Comparison of ENCODE assay signal across 1 cellular context in genomic region chr17:81346090-81346907, GRCh38.
TF ChIP-seq lines count a peak whose summit lies in the region.

No MANE protein-coding gene starts in this region.

TF ChIP-seq in K562, 482 proteins besides CTCF, POLR2A, EP300 and RAD21 (continued from another document and continues in another):
- TF ChIP-seq, protein P1, sequence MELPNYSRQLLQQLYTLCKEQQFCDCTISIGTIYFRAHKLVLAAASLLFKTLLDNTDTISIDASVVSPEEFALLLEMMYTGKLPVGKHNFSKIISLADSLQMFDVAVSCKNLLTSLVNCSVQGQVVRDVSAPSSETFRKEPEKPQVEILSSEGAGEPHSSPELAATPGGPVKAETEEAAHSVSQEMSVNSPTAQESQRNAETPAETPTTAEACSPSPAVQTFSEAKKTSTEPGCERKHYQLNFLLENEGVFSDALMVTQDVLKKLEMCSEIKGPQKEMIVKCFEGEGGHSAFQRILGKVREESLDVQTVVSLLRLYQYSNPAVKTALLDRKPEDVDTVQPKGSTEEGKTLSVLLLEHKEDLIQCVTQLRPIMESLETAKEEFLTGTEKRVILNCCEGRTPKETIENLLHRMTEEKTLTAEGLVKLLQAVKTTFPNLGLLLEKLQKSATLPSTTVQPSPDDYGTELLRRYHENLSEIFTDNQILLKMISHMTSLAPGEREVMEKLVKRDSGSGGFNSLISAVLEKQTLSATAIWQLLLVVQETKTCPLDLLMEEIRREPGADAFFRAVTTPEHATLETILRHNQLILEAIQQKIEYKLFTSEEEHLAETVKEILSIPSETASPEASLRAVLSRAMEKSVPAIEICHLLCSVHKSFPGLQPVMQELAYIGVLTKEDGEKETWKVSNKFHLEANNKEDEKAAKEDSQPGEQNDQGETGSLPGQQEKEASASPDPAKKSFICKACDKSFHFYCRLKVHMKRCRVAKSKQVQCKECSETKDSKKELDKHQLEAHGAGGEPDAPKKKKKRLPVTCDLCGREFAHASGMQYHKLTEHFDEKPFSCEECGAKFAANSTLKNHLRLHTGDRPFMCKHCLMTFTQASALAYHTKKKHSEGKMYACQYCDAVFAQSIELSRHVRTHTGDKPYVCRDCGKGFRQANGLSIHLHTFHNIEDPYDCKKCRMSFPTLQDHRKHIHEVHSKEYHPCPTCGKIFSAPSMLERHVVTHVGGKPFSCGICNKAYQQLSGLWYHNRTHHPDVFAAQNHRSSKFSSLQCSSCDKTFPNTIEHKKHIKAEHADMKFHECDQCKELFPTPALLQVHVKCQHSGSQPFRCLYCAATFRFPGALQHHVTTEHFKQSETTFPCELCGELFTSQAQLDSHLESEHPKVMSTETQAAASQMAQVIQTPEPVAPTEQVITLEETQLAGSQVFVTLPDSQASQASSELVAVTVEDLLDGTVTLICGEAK (IDR thresholded peaks at IDR 0.05) = 0 out of 2 replicates have a peak, but pooled peaks have one; percentile 11
- TF ChIP-seq, protein P1 (CRISPR knock-in tag; IDR thresholded peaks at IDR 0.05) = no peak
- TF ChIP-seq CCNT2 (IDR thresholded peaks at IDR 0.05; ENCODE audit: borderline replicate concordance, extremely low read depth, insufficient read length, low read depth, low read length) = peak; percentile 79
- no peak for TF ChIP-seq HDAC3 (IDR thresholded peaks at IDR 0.05; ENCODE audit: borderline replicate concordance, partially characterized antibody)
- peak; percentile 44; the same call in 1 of the 2 replicates for TF ChIP-seq FOXP4 (CRISPR knock-in tag; IDR thresholded peaks at IDR 0.05; ENCODE audit: borderline replicate concordance)
- peak; percentile 29; the same call in 1 of the 2 replicates for TF ChIP-seq MYC (IDR thresholded peaks at IDR 0.05; ENCODE audit: low read depth, low read length)
- peak; percentile 72; the same call in 1 of the 2 replicates for TF ChIP-seq MYC (CRISPR knock-in tag; IDR thresholded peaks at IDR 0.05; ENCODE audit: borderline replicate concordance, low read depth)
- no peak for TF ChIP-seq ZNF583 (CRISPR knock-in tag; IDR thresholded peaks at IDR 0.05)
- no peak for TF ChIP-seq PTBP1 (IDR thresholded peaks at IDR 0.05; ENCODE audit: low read depth, low read length)
- TF ChIP-seq FOS (IDR thresholded peaks at IDR 0.05; ENCODE audit: extremely low read depth, insufficient read length) = peak; percentile 67
- no peak for TF ChIP-seq NFE2L1 (tag; IDR thresholded peaks at IDR 0.05; ENCODE audit: borderline replicate concordance, low read depth)
- TF ChIP-seq ZNF511 (CRISPR knock-in tag; IDR thresholded peaks at IDR 0.05) = no peak
- no peak for TF ChIP-seq ETV5 (CRISPR knock-in tag; IDR thresholded peaks at IDR 0.05; ENCODE audit: low read depth)
- TF ChIP-seq GTF2F1 (IDR thresholded peaks at IDR 0.05; ENCODE audit: low read depth, low read length) = no peak
- TF ChIP-seq, protein P2, sequence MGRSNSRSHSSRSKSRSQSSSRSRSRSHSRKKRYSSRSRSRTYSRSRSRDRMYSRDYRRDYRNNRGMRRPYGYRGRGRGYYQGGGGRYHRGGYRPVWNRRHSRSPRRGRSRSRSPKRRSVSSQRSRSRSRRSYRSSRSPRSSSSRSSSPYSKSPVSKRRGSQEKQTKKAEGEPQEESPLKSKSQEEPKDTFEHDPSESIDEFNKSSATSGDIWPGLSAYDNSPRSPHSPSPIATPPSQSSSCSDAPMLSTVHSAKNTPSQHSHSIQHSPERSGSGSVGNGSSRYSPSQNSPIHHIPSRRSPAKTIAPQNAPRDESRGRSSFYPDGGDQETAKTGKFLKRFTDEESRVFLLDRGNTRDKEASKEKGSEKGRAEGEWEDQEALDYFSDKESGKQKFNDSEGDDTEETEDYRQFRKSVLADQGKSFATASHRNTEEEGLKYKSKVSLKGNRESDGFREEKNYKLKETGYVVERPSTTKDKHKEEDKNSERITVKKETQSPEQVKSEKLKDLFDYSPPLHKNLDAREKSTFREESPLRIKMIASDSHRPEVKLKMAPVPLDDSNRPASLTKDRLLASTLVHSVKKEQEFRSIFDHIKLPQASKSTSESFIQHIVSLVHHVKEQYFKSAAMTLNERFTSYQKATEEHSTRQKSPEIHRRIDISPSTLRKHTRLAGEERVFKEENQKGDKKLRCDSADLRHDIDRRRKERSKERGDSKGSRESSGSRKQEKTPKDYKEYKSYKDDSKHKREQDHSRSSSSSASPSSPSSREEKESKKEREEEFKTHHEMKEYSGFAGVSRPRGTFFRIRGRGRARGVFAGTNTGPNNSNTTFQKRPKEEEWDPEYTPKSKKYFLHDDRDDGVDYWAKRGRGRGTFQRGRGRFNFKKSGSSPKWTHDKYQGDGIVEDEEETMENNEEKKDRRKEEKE (IDR thresholded peaks at IDR 0.05; ENCODE audit: borderline replicate concordance in 1 of 2, control insufficient read depth in 1 of 2, low read depth in 2 of 2, low read length in 1 of 2) = no peak
- no peak for TF ChIP-seq DDX20 (tag; IDR thresholded peaks at IDR 0.05; ENCODE audit: low read depth)
- peak; percentile 81 for TF ChIP-seq NFYB (IDR thresholded peaks at IDR 0.05; ENCODE audit: extremely low read depth, insufficient read length)
- no peak for TF ChIP-seq CBFA2T2 (conservative IDR thresholded peaks at IDR 0.05)
- TF ChIP-seq ZNF140 (CRISPR knock-in tag; IDR thresholded peaks at IDR 0.05) = no peak
- no peak for TF ChIP-seq MXD1 (CRISPR knock-in tag; IDR thresholded peaks at IDR 0.05; ENCODE audit: borderline replicate concordance, poor library complexity, severe bottlenecking)
- TF ChIP-seq ZNF551 (CRISPR knock-in tag; IDR thresholded peaks at IDR 0.05) = no peak
- no peak for TF ChIP-seq SMARCE1 (IDR thresholded peaks at IDR 0.05)
- TF ChIP-seq ZBTB9 (CRISPR knock-in tag; IDR thresholded peaks at IDR 0.05) = peak; percentile 85; the same call in 1 of the 2 replicates
- TF ChIP-seq, protein P3, sequence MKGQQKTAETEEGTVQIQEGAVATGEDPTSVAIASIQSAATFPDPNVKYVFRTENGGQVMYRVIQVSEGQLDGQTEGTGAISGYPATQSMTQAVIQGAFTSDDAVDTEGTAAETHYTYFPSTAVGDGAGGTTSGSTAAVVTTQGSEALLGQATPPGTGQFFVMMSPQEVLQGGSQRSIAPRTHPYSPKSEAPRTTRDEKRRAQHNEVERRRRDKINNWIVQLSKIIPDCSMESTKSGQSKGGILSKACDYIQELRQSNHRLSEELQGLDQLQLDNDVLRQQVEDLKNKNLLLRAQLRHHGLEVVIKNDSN (CRISPR knock-in tag; IDR thresholded peaks at IDR 0.05) = peak; percentile 33; the same call in 1 of the 2 replicates
- no peak for TF ChIP-seq KAT2B (IDR thresholded peaks at IDR 0.05; ENCODE audit: low read depth, low read length)
- TF ChIP-seq MTA3 (IDR thresholded peaks at IDR 0.05; ENCODE audit: borderline replicate concordance) = peak; percentile 45; the same call in 1 of the 2 replicates
- TF ChIP-seq POLR2G (IDR thresholded peaks at IDR 0.05; ENCODE audit: low read depth, low read length) = peak; percentile 90
- TF ChIP-seq CREB1 (IDR thresholded peaks at IDR 0.05) = peak; percentile 78
- TF ChIP-seq CREB1 (CRISPR knock-in tag; IDR thresholded peaks at IDR 0.05) = peak; percentile 64
- no peak for TF ChIP-seq XRCC4 (IDR thresholded peaks at IDR 0.05; ENCODE audit: extremely low read depth, insufficient read depth, insufficient read length)
- TF ChIP-seq, protein P4, sequence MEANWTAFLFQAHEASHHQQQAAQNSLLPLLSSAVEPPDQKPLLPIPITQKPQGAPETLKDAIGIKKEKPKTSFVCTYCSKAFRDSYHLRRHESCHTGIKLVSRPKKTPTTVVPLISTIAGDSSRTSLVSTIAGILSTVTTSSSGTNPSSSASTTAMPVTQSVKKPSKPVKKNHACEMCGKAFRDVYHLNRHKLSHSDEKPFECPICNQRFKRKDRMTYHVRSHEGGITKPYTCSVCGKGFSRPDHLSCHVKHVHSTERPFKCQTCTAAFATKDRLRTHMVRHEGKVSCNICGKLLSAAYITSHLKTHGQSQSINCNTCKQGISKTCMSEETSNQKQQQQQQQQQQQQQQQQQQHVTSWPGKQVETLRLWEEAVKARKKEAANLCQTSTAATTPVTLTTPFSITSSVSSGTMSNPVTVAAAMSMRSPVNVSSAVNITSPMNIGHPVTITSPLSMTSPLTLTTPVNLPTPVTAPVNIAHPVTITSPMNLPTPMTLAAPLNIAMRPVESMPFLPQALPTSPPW (CRISPR knock-in tag; IDR thresholded peaks at IDR 0.05) = peak; percentile 95
- TF ChIP-seq MLLT1 (IDR thresholded peaks at IDR 0.05) = peak in 1 of 2 experiments; percentile 71; a peak in 3 of 4 replicates
- peak in 1 of 2 experiments; percentile 11; a peak in 1 of 4 replicates for TF ChIP-seq MNT (conservative IDR thresholded peaks at IDR 0.05)
- TF ChIP-seq HDAC2 (IDR thresholded peaks at IDR 0.05) = 0 out of 2 replicates have a peak, but pooled peaks have one; percentile 38
- TF ChIP-seq RBFOX2 (IDR thresholded peaks at IDR 0.05; ENCODE audit: low read depth, low read length) = peak; percentile 87
- TF ChIP-seq KLF13 (tag; IDR thresholded peaks at IDR 0.05; ENCODE audit: borderline replicate concordance, low read depth) = no peak
